In the genomic region with DNA sequence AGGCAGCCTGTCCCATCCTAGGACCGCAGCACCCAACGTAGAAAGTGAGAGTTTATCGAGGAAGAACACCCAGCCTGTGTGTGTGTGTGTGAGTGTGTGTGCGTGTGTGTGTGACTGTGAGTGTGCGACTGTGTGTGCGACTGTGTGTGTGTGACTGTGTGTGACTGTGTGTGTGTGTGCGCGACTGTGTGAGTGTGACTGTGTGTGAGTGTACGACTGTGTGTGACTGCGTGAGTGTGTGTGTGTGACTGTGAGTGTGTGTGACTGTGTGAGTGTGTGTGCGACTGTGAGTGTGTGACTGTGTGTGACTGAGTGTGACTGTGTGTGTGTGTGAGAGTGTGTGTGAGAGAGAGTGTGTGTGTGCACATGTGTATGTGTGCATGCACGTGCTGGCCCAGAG, we compare ENCODE assay signal across 1 cellular context.
TF ChIP-seq lines count a peak whose summit lies in the region.

No MANE protein-coding gene starts in this region.

TF ChIP-seq in K562, 482 proteins besides CTCF, POLR2A, EP300 and RAD21:
- TF ChIP-seq MYNN (IDR thresholded peaks at IDR 0.05): peak; percentile 33; the same call in 1 of the 2 replicates
- no peak for TF ChIP-seq MYNN (CRISPR knock-in tag; IDR thresholded peaks at IDR 0.05)
- TF ChIP-seq, protein P1, sequence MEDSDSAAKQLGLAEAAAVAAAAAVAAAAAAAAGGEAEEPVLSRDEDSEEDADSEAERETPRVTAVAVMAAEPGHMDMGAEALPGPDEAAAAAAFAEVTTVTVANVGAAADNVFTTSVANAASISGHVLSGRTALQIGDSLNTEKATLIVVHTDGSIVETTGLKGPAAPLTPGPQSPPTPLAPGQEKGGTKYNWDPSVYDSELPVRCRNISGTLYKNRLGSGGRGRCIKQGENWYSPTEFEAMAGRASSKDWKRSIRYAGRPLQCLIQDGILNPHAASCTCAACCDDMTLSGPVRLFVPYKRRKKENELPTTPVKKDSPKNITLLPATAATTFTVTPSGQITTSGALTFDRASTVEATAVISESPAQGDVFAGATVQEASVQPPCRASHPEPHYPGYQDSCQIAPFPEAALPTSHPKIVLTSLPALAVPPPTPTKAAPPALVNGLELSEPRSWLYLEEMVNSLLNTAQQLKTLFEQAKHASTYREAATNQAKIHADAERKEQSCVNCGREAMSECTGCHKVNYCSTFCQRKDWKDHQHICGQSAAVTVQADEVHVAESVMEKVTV (CRISPR knock-in tag; IDR thresholded peaks at IDR 0.05): no peak
- TF ChIP-seq TSC22D4 (tag; IDR thresholded peaks at IDR 0.05): peak; percentile 48; the same call in 1 of the 2 replicates
- peak; percentile 16; the same call in 1 of the 2 replicates for TF ChIP-seq CBX1 (IDR thresholded peaks at IDR 0.05; ENCODE audit: low read depth)
- no peak for TF ChIP-seq BCL6 (CRISPR knock-in tag; IDR thresholded peaks at IDR 0.05)
- no peak for TF ChIP-seq MEF2A (IDR thresholded peaks at IDR 0.05; ENCODE audit: control insufficient read depth, low read depth, low read length)
- TF ChIP-seq MCM3 (IDR thresholded peaks at IDR 0.05): peak; percentile 37; the same call in 1 of the 2 replicates
- no peak for TF ChIP-seq SNRNP70 (optimal IDR thresholded peaks at IDR 0.05; ENCODE audit: low read depth, low read length)
- TF ChIP-seq SMARCA5 (IDR thresholded peaks at IDR 0.05): peak; percentile 51; the same call in 1 of the 2 replicates
- TF ChIP-seq ZKSCAN1 (IDR thresholded peaks at IDR 0.05; ENCODE audit: low read depth, low read length): no peak
- no peak for TF ChIP-seq SOX6 (IDR thresholded peaks at IDR 0.05)
- TF ChIP-seq, protein P2, sequence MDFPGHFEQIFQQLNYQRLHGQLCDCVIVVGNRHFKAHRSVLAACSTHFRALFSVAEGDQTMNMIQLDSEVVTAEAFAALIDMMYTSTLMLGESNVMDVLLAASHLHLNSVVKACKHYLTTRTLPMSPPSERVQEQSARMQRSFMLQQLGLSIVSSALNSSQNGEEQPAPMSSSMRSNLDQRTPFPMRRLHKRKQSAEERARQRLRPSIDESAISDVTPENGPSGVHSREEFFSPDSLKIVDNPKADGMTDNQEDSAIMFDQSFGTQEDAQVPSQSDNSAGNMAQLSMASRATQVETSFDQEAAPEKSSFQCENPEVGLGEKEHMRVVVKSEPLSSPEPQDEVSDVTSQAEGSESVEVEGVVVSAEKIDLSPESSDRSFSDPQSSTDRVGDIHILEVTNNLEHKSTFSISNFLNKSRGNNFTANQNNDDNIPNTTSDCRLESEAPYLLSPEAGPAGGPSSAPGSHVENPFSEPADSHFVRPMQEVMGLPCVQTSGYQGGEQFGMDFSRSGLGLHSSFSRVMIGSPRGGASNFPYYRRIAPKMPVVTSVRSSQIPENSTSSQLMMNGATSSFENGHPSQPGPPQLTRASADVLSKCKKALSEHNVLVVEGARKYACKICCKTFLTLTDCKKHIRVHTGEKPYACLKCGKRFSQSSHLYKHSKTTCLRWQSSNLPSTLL (IDR thresholded peaks at IDR 0.05): 0 out of 2 replicates have a peak, but pooled peaks have one; percentile 18
- TF ChIP-seq TRIM24 (IDR thresholded peaks at IDR 0.05): peak in 1 of 2 experiments; percentile 26; a peak in 1 of 4 replicates
- TF ChIP-seq ZBTB43 (CRISPR knock-in tag; IDR thresholded peaks at IDR 0.05): peak; percentile 92
